ENCODE assay signal across 13 cellular contexts in genomic region chr9:29717576-29717975, GRCh38.
"Had no signal": no experiment of that assay in that cellular context is flagged by ENCODE, and none has a peak within 500 bp of the region (broad histone marks: within the 10 kb centered on the region; RNA-seq: fewer than 3 reads in every experiment).

No MANE protein-coding gene starts in this region.

- H3K27ac Mint-ChIP-seq: activated naive CD8-positive, alpha-beta T cell; effector memory CD8-positive, alpha-beta T cell; memory B cell had no signal

- H3K4me3 ChIP-seq: thyroid gland had no signal

- H3K9me3 ChIP-seq: thyroid gland had no signal

- H3K4me1 Mint-ChIP-seq: memory B cell had no signal

- H3K4me1 ChIP-seq: thyroid gland had no signal

- H3K27me3 Mint-ChIP-seq: activated naive CD8-positive, alpha-beta T cell; effector memory CD8-positive, alpha-beta T cell; memory B cell; progenitor cell of endocrine pancreas had no signal

- H3K4me3 Mint-ChIP-seq: activated naive CD8-positive, alpha-beta T cell; effector memory CD8-positive, alpha-beta T cell; memory B cell had no signal

- H3K36me3 Mint-ChIP-seq: activated naive CD8-positive, alpha-beta T cell; memory B cell had no signal

- DNase-seq: activated CD4-positive, alpha-beta T cell treated with anti-CD3 and anti-CD28 coated beads, Interleukin-2, amount 50 U/mL, for 4 hours; activated CD4-positive, CD25-positive, alpha-beta regulatory T cell treated with anti-CD3 and anti-CD28 coated beads, Interleukin-2, amount 50 U/mL, for 72 hours; activated gamma-delta T cell treated with Interleukin-2 at 50 U/mL for 16 hours; dermis blood vessel endothelial cell; effector memory CD8-positive, alpha-beta T cell; stimulated activated CD4-positive, alpha-beta T cell treated with anti-CD3 and anti-CD28 coated beads, Interleukin-12 subunit alpha, Interleukin-12 subunit beta, amount 100 ng/mL, for 4 hours; stimulated activated CD4-positive, alpha-beta T cell treated with anti-CD3 and anti-CD28 coated beads, Interleukin-1b, Interleukin-23, amount 100 ng/mL, for 48 hours; stimulated activated naive CD4-positive, alpha-beta T cell treated with Interleukin-2 at 50 U/mL for 16 hours; thyroid gland had no signal

- ATAC-seq: effector memory CD8-positive, alpha-beta T cell had no signal

- H3K36me3 ChIP-seq: thyroid gland had no signal

- H3K27ac ChIP-seq: thyroid gland, VCaP had no signal
